1 cellular context compared by ENCODE assay signal in genomic region chr20:45405566-45406259, GRCh38.
TF ChIP-seq lines count a peak whose summit lies in the region.

No MANE protein-coding gene starts in this region.

TF ChIP-seq in HCT116, 20 proteins besides CTCF, POLR2A, EP300 and RAD21 (continued from another document):
- TF ChIP-seq REST (IDR thresholded peaks at IDR 0.05; ENCODE audit: low read depth) (no peak), ELF1 (IDR thresholded peaks at IDR 0.05; ENCODE audit: borderline replicate concordance, low read depth) (no peak), CBX3 (IDR thresholded peaks at IDR 0.05; ENCODE audit: low read depth) (no peak), MAX (IDR thresholded peaks at IDR 0.05) (no peak), EZH2phosphoT487 (IDR thresholded peaks at IDR 0.05; ENCODE audit: borderline replicate concordance) (no peak), FOSL1 (IDR thresholded peaks at IDR 0.05; ENCODE audit: low read depth) (no peak), YY1 (IDR thresholded peaks at IDR 0.05; ENCODE audit: extremely low read depth, insufficient replicate concordance, low read depth, low read length) (no peak)
- TF ChIP-seq, protein P1, sequence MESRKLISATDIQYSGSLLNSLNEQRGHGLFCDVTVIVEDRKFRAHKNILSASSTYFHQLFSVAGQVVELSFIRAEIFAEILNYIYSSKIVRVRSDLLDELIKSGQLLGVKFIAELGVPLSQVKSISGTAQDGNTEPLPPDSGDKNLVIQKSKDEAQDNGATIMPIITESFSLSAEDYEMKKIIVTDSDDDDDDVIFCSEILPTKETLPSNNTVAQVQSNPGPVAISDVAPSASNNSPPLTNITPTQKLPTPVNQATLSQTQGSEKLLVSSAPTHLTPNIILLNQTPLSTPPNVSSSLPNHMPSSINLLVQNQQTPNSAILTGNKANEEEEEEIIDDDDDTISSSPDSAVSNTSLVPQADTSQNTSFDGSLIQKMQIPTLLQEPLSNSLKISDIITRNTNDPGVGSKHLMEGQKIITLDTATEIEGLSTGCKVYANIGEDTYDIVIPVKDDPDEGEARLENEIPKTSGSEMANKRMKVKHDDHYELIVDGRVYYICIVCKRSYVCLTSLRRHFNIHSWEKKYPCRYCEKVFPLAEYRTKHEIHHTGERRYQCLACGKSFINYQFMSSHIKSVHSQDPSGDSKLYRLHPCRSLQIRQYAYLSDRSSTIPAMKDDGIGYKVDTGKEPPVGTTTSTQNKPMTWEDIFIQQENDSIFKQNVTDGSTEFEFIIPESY (IDR thresholded peaks at IDR 0.05; ENCODE audit: extremely low read depth, insufficient replicate concordance, low read length) = no peak
